In the genomic region with DNA sequence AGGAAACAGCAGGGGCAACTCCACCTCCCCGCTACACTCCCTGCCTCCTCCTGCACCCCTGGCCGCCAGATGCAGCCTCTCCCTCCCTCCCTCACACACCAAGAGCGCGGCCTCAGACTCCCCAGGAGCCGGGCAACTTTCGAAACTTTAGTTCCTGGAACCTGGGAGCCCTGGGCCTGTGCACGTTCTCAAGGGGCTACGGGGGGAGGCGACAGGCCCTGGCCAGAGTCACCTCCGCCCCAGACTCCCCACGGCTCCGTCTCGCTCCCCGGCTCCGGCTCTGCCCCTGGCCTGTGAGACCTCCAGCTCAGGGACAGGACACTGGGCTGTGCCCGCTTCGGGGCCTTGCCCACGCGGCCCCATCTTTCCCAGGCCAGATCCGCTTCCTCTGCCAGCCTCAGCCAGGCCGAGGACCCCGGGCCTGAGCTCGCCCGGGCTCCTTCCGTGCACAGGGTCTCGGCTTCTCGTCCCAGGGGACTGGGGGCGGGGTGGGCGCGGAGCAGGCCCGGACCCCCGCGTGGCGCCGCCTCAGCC, we compare ENCODE assay signal across 8 cellular contexts. TPM values are rescaled to one million over a fixed set of nuclear protein-coding genes. Genes with fewer than 3 reads are reported as not detected.
DNase-seq lines count a peak whose midpoint lies in the region; ATAC-seq and TF ChIP-seq lines count a peak whose summit lies in the region.

No MANE protein-coding gene starts in this region.

- DNase-seq in esophagus muscularis mucosa (ENCODE audit: extremely low spot score) (no peak), progenitor cell of endocrine pancreas (ENCODE audit: low spot score, unreplicated experiment) (no peak), glutamatergic neuron (no peak), RPMI8226 (no peak), NCI-H748 (lab: John Stamatoyannopoulos, UW; ENCODE audit: unreplicated experiment) (no peak)

- H3K36me3 ChIP-seq in Loucy (ENCODE audit: insufficient read depth, low read length) (no peaks in the 10 kb centered on the region), esophagus muscularis mucosa (peaks cover 2 to 16% (median 11%) of the 10 kb centered on the region in 4 donors)

- H3K4me1 ChIP-seq in Loucy (ENCODE audit: insufficient read depth, low read length, poor library complexity, severe bottlenecking) (peaks cover 10% of the 10 kb centered on the region), esophagus muscularis mucosa (peaks cover 35 to 46% (median 45%) of the 10 kb centered on the region in 4 donors)

- no peak overlapping the region for H3K27ac ChIP-seq in esophagus muscularis mucosa (replicated peaks in 1 of 4)

- no peaks in the 10 kb centered on the region for H3K79me2 ChIP-seq in Loucy (ENCODE audit: insufficient read depth, low read length)

- H4K20me1 ChIP-seq in Loucy (ENCODE audit: insufficient read depth, low read length, poor library complexity, severe bottlenecking): no peaks in the 10 kb centered on the region

- no peak for TF ChIP-seq POLR2A in esophagus muscularis mucosa (IDR thresholded peaks at IDR 0.05; ENCODE audit: low read depth)

- H3K27me3 Mint-ChIP-seq in progenitor cell of endocrine pancreas (peaks cover 21% of the 10 kb centered on the region), glutamatergic neuron (ENCODE audit: unreplicated experiment) (peaks cover 12% of the 10 kb centered on the region)

- TF ChIP-seq CTCF in Loucy (conservative IDR thresholded peaks at IDR 0.05; ENCODE audit: low read length) (no peak), esophagus muscularis mucosa (IDR thresholded peaks at IDR 0.05) (no peak), progenitor cell of endocrine pancreas (IDR thresholded peaks at IDR 0.05; ENCODE audit: unreplicated experiment) (no peak), glutamatergic neuron (IDR thresholded peaks at IDR 0.05; ENCODE audit: partially characterized antibody, unreplicated experiment) (no peak)

- H3K36me3 Mint-ChIP-seq in progenitor cell of endocrine pancreas (ENCODE audit: insufficient read depth): no peaks in the 10 kb centered on the region
- H3K36me3 Mint-ChIP-seq in glutamatergic neuron (ENCODE audit: unreplicated experiment): no peaks in the 10 kb centered on the region

- H3K27ac Mint-ChIP-seq in progenitor cell of endocrine pancreas (no peak overlapping the region), glutamatergic neuron (ENCODE audit: unreplicated experiment) (no peak overlapping the region)

- H3K4me3 ChIP-seq in Loucy (ENCODE audit: low read length, poor library complexity, severe bottlenecking) (peak overlapping the region; percentile 76), esophagus muscularis mucosa (peak overlapping the region; percentile 44 to 57 (median 48))

- H3K9me3 Mint-ChIP-seq in progenitor cell of endocrine pancreas (ENCODE audit: low read depth) (no peaks in the 10 kb centered on the region), glutamatergic neuron (ENCODE audit: unreplicated experiment) (peaks cover 10% of the 10 kb centered on the region)

- peak overlapping the region; percentile 62 for H3K9ac ChIP-seq in Loucy (ENCODE audit: low read depth, low read length, poor library complexity, severe bottlenecking)

- H3F3A ChIP-seq in Loucy (ENCODE audit: low read depth): no peaks in the 10 kb centered on the region

- intact Hi-C loops in esophagus muscularis mucosa (cut with DNase I): no loop called here

- peak overlapping the region; percentile 99 for H2AFZ ChIP-seq in Loucy (ENCODE audit: low read length)

- ATAC-seq in GM19324 (IDR thresholded peaks at IDR 0.05; ENCODE audit: low FRiP score, unreplicated experiment) (peak; percentile 11), GM21737 (IDR thresholded peaks at IDR 0.05; ENCODE audit: unreplicated experiment) (no peak)

- H3K4me2 ChIP-seq in Loucy (ENCODE audit: low read depth, low read length, poor library complexity, severe bottlenecking): peak overlapping the region; percentile 81

- H3K9me3 ChIP-seq in Loucy (ENCODE audit: insufficient read depth, low read depth, low read length) (no peaks in the 10 kb centered on the region), esophagus muscularis mucosa (no peaks in the 10 kb centered on the region)

- 59% methylated on average over 7 of the region's 35 CpGs for WGBS in esophagus muscularis mucosa

- H3K4me1 Mint-ChIP-seq in progenitor cell of endocrine pancreas (ENCODE audit: low read depth) (peaks cover 2% of the 10 kb centered on the region), glutamatergic neuron (ENCODE audit: low read depth, unreplicated experiment) (peaks cover 5% of the 10 kb centered on the region)

- peak overlapping the region; percentile 57 for H3K4me3 Mint-ChIP-seq in progenitor cell of endocrine pancreas (ENCODE audit: low read depth)
- no peak overlapping the region for H3K4me3 Mint-ChIP-seq in glutamatergic neuron (ENCODE audit: unreplicated experiment)

- no peaks in the 10 kb centered on the region for H3K9me2 ChIP-seq in Loucy (replicated peaks; ENCODE audit: low read depth, low read length)

- TF ChIP-seq EP300 in esophagus muscularis mucosa (IDR thresholded peaks at IDR 0.05): no peak

- H3K27me3 ChIP-seq in Loucy (ENCODE audit: insufficient read depth, low read length, poor library complexity, severe bottlenecking) (no peaks in the 10 kb centered on the region), esophagus muscularis mucosa (peaks cover 17 to 74% (median 46%) of the 10 kb centered on the region in 4 donors)

RNA-seq across cellular contexts. Expression of a gene that starts 5.5 kb away (rescaled TPM):
- total RNA-seq in esophagus muscularis mucosa: under 1 TPM in 2 of 4 donors, not detected in 2; 0.11 to 0.32 TPM
- 2.5 and 3.0 TPM in 2 replicates for total RNA-seq in progenitor cell of endocrine pancreas
- total RNA-seq in glutamatergic neuron (ENCODE audit: unreplicated experiment): 0.34 TPM
